ENCODE assay signal across 38 cellular contexts in the genomic region with DNA sequence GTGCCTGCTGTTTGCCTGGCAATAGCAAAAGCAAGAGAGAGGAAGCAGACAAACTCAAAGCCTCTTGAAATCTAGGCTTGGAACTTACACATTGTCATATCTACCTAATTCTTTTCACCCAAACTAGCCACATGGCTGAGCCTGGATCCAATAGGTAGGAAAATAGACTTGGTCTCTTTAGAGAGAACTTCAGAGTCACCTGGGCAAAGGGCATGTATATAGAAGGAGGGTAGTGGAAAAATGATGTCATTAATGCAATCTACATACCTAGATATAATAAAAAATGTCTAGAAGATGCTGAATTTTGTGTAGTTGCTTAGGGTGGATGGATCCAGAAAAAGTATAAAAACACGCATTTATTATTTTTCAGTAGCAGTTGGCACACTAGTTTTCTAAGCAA.
"Had no signal": no experiment of that assay in that cellular context is flagged by ENCODE, and none has a peak within 500 bp of the region (broad histone marks: within the 10 kb centered on the region; RNA-seq: fewer than 3 reads in every experiment).

No MANE protein-coding gene starts in this region.

- H3K36me3 Mint-ChIP-seq: activated CD8-positive, alpha-beta memory T cell treated with anti-CD3 and anti-CD28 coated beads, Interleukin-2, amount 10 ng/mL, durations not matched to agents 7 days and 5 days; activated naive CD4-positive, alpha-beta T cell treated with anti-CD3 and anti-CD28 coated beads, Interleukin-2, amount 50 U/mL, for 72 hours; activated naive CD8-positive, alpha-beta T cell treated with anti-CD3 and anti-CD28 coated beads for 36 hours; brain; T-cell had no signal

- H3K4me3 Mint-ChIP-seq: activated B cell treated with CpG ODN at 0.5 μM for 24 hours; activated CD4-positive, alpha-beta memory T cell treated with anti-CD3 and anti-CD28 coated beads, Interleukin-2, amount 10 ng/mL, durations not matched to agents 7 days and 5 days; activated CD4-positive, alpha-beta T cell treated with anti-CD3 and anti-CD28 coated beads for 36 hours; activated CD4-positive, alpha-beta T cell treated with anti-CD3 and anti-CD28 coated beads, Interleukin-2, amount 10 ng/mL, durations not matched to agents 7 days and 5 days; activated CD8-positive, alpha-beta memory T cell treated with anti-CD3 and anti-CD28 coated beads, Interleukin-2, amount 10 ng/mL, durations not matched to agents 7 days and 5 days; activated CD8-positive, alpha-beta T cell treated with anti-CD3 and anti-CD28 coated beads, Interleukin-2, amount 10 ng/mL, durations not matched to agents 7 days and 5 days; activated naive CD4-positive, alpha-beta T cell treated with anti-CD3 and anti-CD28 coated beads for 36 hours; activated naive CD8-positive, alpha-beta T cell treated with anti-CD3 and anti-CD28 coated beads for 36 hours; activated T-cell treated with anti-CD3 and anti-CD28 coated beads, Interleukin-2, amount 50 U/mL, for 24 hours; activated T-helper 1 cell treated with anti-CD3 and anti-CD28 coated beads, Interleukin-12 subunit alpha, Interleukin-12 subunit beta, Interleukin-2, Interleukin-4 antibody, amounts not matched to agents 30 ng/mL and 10 ng/mL and 1 ng/mL, durations not matched to agents 14 hours and 24 hours and 36 hours; activated T-helper 17 cell treated with anti-CD3 and anti-CD28 coated beads, Interleukin-2, amount 50 U/mL, for 72 hours; brain; central memory CD8-positive, alpha-beta T cell; T-cell; T-helper 1 cell treated with Interleukin-12 subunit alpha and Interleukin-12 subunit beta and Interleukin-4 antibody, amounts not matched to agents 30 μg/mL and 1 μg/mL, for 36 hours; T-helper 2 cell treated with Interferon-gamma antibody and Interleukin-4, amounts not matched to agents 5 μg/mL and 100 μg/mL, for 36 hours had no signal

- FAIRE-seq: bronchial epithelial cell, TTC549 had no signal

- H3K27me3 Mint-ChIP-seq: activated B cell treated with CpG ODN at 0.5 μM for 24 hours; activated CD4-positive, alpha-beta memory T cell treated with anti-CD3 and anti-CD28 coated beads, Interleukin-2, amount 10 ng/mL, durations not matched to agents 7 days and 5 days; activated CD4-positive, alpha-beta T cell treated with anti-CD3 and anti-CD28 coated beads for 36 hours; activated CD4-positive, alpha-beta T cell treated with anti-CD3 and anti-CD28 coated beads, Interleukin-2, amount 10 ng/mL, durations not matched to agents 7 days and 5 days; activated CD8-positive, alpha-beta memory T cell treated with anti-CD3 and anti-CD28 coated beads, Interleukin-2, amount 10 ng/mL, durations not matched to agents 7 days and 5 days; activated naive CD8-positive, alpha-beta T cell treated with anti-CD3 and anti-CD28 coated beads for 36 hours; activated T-helper 17 cell treated with anti-CD3 and anti-CD28 coated beads, Interleukin-2, amount 50 U/mL, for 72 hours; brain; central memory CD8-positive, alpha-beta T cell had no signal

- ATAC-seq: activated CD4-positive, alpha-beta T cell treated with anti-CD3 and anti-CD28 coated beads for 36 hours; activated CD8-positive, alpha-beta memory T cell treated with anti-CD3 and anti-CD28 coated beads, Interleukin-2, amount 10 ng/mL, durations not matched to agents 7 days and 5 days; activated CD8-positive, alpha-beta T cell treated with anti-CD3 and anti-CD28 coated beads, Interleukin-2, amount 10 ng/mL, durations not matched to agents 7 days and 5 days; activated naive CD4-positive, alpha-beta T cell treated with anti-CD3 and anti-CD28 coated beads, Interleukin-2, amount 50 U/mL, for 72 hours; activated T-helper 17 cell treated with anti-CD3 and anti-CD28 coated beads, Interleukin-2, amount 50 U/mL, for 72 hours; T-cell had no signal

- H3K4me3 ChIP-seq: adrenal gland, cardiac muscle cell had no signal

- H3K4me1 ChIP-seq: adrenal gland had no signal

- H3K27ac ChIP-seq: adrenal gland, cardiac muscle cell, VCaP had no signal

- H3K27ac Mint-ChIP-seq: activated B cell treated with CpG ODN at 0.5 μM for 24 hours; activated CD4-positive, alpha-beta memory T cell treated with anti-CD3 and anti-CD28 coated beads, Interleukin-2, amount 10 ng/mL, durations not matched to agents 7 days and 5 days; activated CD4-positive, alpha-beta T cell treated with anti-CD3 and anti-CD28 coated beads for 36 hours; activated CD4-positive, alpha-beta T cell treated with anti-CD3 and anti-CD28 coated beads, Interleukin-2, amount 10 ng/mL, durations not matched to agents 7 days and 5 days; activated CD8-positive, alpha-beta memory T cell treated with anti-CD3 and anti-CD28 coated beads, Interleukin-2, amount 10 ng/mL, durations not matched to agents 7 days and 5 days; activated CD8-positive, alpha-beta T cell treated with anti-CD3 and anti-CD28 coated beads, Interleukin-2, amount 10 ng/mL, durations not matched to agents 7 days and 5 days; activated naive CD4-positive, alpha-beta T cell treated with anti-CD3 and anti-CD28 coated beads for 36 hours; activated naive CD4-positive, alpha-beta T cell treated with anti-CD3 and anti-CD28 coated beads, Interleukin-2, amount 50 U/mL, for 72 hours; activated naive CD8-positive, alpha-beta T cell treated with anti-CD3 and anti-CD28 coated beads for 36 hours; activated T-cell treated with anti-CD3 and anti-CD28 coated beads, Interleukin-2, amount 50 U/mL, for 24 hours; activated T-helper 1 cell treated with anti-CD3 and anti-CD28 coated beads, Interleukin-12 subunit alpha, Interleukin-12 subunit beta, Interleukin-2, Interleukin-4 antibody, amounts not matched to agents 30 ng/mL and 10 ng/mL and 1 ng/mL, durations not matched to agents 14 hours and 24 hours and 36 hours; activated T-helper 17 cell treated with anti-CD3 and anti-CD28 coated beads, Interleukin-2, amount 50 U/mL, for 72 hours; T-cell; T-helper 1 cell treated with Interleukin-12 subunit alpha and Interleukin-12 subunit beta and Interleukin-4 antibody, amounts not matched to agents 30 μg/mL and 1 μg/mL, for 36 hours; T-helper 2 cell treated with Interferon-gamma antibody and Interleukin-4, amounts not matched to agents 5 μg/mL and 100 μg/mL, for 36 hours had no signal

- H3K9me3 Mint-ChIP-seq: activated B cell treated with CpG ODN at 0.5 μM for 24 hours; activated CD4-positive, alpha-beta memory T cell treated with anti-CD3 and anti-CD28 coated beads, Interleukin-2, amount 10 ng/mL, durations not matched to agents 7 days and 5 days; activated naive CD8-positive, alpha-beta T cell treated with anti-CD3 and anti-CD28 coated beads for 36 hours; activated T-helper 1 cell treated with anti-CD3 and anti-CD28 coated beads, Interleukin-12 subunit alpha, Interleukin-12 subunit beta, Interleukin-2, Interleukin-4 antibody, amounts not matched to agents 30 ng/mL and 10 ng/mL and 1 ng/mL, durations not matched to agents 14 hours and 24 hours and 36 hours; activated T-helper 17 cell treated with anti-CD3 and anti-CD28 coated beads, Interleukin-2, amount 50 U/mL, for 72 hours; T-helper 1 cell treated with Interleukin-12 subunit alpha and Interleukin-12 subunit beta and Interleukin-4 antibody, amounts not matched to agents 30 μg/mL and 1 μg/mL, for 36 hours; T-helper 2 cell treated with Interferon-gamma antibody and Interleukin-4, amounts not matched to agents 5 μg/mL and 100 μg/mL, for 36 hours had no signal

- H3K4me1 Mint-ChIP-seq: activated B cell treated with CpG ODN at 0.5 μM for 24 hours; activated CD4-positive, alpha-beta memory T cell treated with anti-CD3 and anti-CD28 coated beads, Interleukin-2, amount 10 ng/mL, durations not matched to agents 7 days and 5 days; activated CD4-positive, alpha-beta T cell treated with anti-CD3 and anti-CD28 coated beads for 36 hours; activated CD4-positive, alpha-beta T cell treated with anti-CD3 and anti-CD28 coated beads, Interleukin-2, amount 10 ng/mL, durations not matched to agents 7 days and 5 days; activated CD8-positive, alpha-beta memory T cell treated with anti-CD3 and anti-CD28 coated beads, Interleukin-2, amount 10 ng/mL, durations not matched to agents 7 days and 5 days; activated naive CD8-positive, alpha-beta T cell treated with anti-CD3 and anti-CD28 coated beads for 36 hours; activated T-helper 17 cell treated with anti-CD3 and anti-CD28 coated beads, Interleukin-2, amount 50 U/mL, for 72 hours; brain; central memory CD8-positive, alpha-beta T cell; T-cell had no signal

- H3K9me3 ChIP-seq: adrenal gland had no signal

- H3K27me3 ChIP-seq: adrenal gland, cardiac muscle cell had no signal

- DNase-seq: activated B cell treated with CpG ODN at 0.5 μM for 24 hours; activated CD4-positive, alpha-beta memory T cell treated with anti-CD3 and anti-CD28 coated beads, Interleukin-2, amount 10 ng/mL, durations not matched to agents 7 days and 5 days; activated CD4-positive, alpha-beta T cell treated with anti-CD3 and anti-CD28 coated beads for 1 hour; activated CD4-positive, alpha-beta T cell treated with anti-CD3 and anti-CD28 coated beads for 36 hours; activated CD4-positive, alpha-beta T cell treated with anti-CD3 and anti-CD28 coated beads for 48 hours; activated CD4-positive, alpha-beta T cell treated with anti-CD3 and anti-CD28 coated beads, Interleukin-2, amount 10 ng/mL, durations not matched to agents 7 days and 5 days; activated CD4-positive, alpha-beta T cell treated with anti-CD3 and anti-CD28 coated beads, Interleukin-2, amount 50 U/mL, for 48 hours; activated CD8-positive, alpha-beta memory T cell treated with anti-CD3 and anti-CD28 coated beads for 24 hours; activated CD8-positive, alpha-beta memory T cell treated with anti-CD3 and anti-CD28 coated beads, Interleukin-2, amount 10 ng/mL, durations not matched to agents 7 days and 5 days; activated CD8-positive, alpha-beta memory T cell treated with anti-CD3 and anti-CD28 coated beads, Interleukin-2, amount 50 U/mL, for 48 hours; activated CD8-positive, alpha-beta T cell treated with anti-CD3 and anti-CD28 coated beads, Interleukin-2, amount 10 ng/mL, durations not matched to agents 7 days and 5 days; activated effector memory CD4-positive, alpha-beta T cell treated with anti-CD3 and anti-CD28 coated beads, Interleukin-2, amount 50 U/mL, for 16 hours; activated gamma-delta T cell treated with Interleukin-2 at 50 U/mL for 16 hours; activated naive CD4-positive, alpha-beta T cell; activated naive CD4-positive, alpha-beta T cell treated with anti-CD3 and anti-CD28 coated beads for 36 hours; activated naive CD4-positive, alpha-beta T cell treated with anti-CD3 and anti-CD28 coated beads, Interleukin-2, amount 50 U/mL, for 16 hours; activated naive CD8-positive, alpha-beta T cell treated with anti-CD3 and anti-CD28 coated beads for 36 hours; activated T-cell treated with anti-CD3 and anti-CD28 coated beads, Interleukin-2, amount 50 U/mL, for 24 hours; activated T-cell treated with anti-CD3 and anti-CD28 coated beads, Interleukin-2, amount 50 U/mL, for 48 hours; adrenal gland; amniotic stem cell; aorta; caudate nucleus; cerebellar nuclear complex; T-cell; T-helper 2 cell; T-helper 9 cell had no signal

- H3K36me3 ChIP-seq: adrenal gland, cardiac muscle cell had no signal
